ENCODE assay signal across 18 cellular contexts in the genomic region with DNA sequence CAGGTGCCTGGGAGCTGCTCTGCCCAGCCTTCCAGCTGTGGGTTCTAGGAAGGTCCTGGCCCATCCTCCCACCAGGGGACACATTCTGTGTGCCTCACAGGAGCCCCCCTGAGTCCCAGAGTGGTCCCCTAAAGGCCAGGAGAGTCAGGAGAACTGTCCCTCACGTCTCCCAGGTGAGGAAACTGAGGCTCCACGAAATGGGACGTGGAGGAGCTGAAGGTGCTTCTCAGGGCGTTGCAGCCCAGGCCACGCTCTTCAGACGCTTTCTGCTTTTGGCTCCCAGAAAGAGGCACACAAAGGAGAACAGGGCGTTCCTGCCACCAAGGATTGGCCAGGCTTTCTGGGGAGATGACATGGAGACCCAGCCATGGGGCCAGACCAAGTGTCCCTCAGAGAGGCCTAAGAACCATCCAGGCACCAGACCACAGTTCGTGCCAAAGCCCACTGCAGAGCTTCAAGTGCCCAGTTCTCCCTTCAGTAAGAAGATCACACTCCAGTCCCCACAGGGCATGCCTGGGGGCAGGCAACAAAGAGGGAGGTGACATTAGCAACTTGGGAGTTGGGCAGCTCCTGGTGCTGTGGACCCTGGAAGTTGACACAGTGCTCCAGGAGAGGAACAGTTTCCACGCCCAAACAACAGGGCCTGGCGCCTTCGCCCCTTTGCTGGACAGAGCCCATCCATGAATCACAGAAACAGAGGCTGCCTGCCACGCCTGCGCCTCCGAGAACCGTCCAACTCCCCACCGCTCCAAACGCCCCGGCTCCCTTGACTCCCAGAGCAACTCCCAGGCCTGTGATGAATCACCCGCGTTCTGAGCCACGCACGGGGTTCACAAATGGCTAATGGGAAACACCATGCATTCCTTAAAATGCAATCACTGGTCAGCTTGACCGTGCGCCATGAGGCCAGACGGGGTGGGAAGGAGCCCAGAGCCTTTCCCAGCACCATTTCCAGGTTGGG.
"Had no signal": no experiment of that assay in that cellular context is flagged by ENCODE, and none has a peak within 500 bp of the region (broad histone marks: within the 10 kb centered on the region; RNA-seq: fewer than 3 reads in every experiment).

No MANE protein-coding gene starts in this region.

- ATAC-seq: stimulated activated naive B cell treated with anti-CD40 and anti-IgM and Interleukin-4, amounts not matched to agents 10 μg/mL and 1 μg/mL and 100 μg/mL, for 72 hours; WTC11 had no signal

- H3K4me1 ChIP-seq: esophagus squamous epithelium, parathyroid adenoma, tibial nerve had no signal

- H3K9me3 ChIP-seq: esophagus squamous epithelium, tibial nerve had no signal

- H3K36me3 ChIP-seq: esophagus squamous epithelium, tibial nerve had no signal

- H3K27ac ChIP-seq: esophagus squamous epithelium, parathyroid adenoma, tibial nerve had no signal

- H3K4me3 ChIP-seq: esophagus squamous epithelium, tibial nerve had no signal

- H3K27me3 ChIP-seq: tibial nerve had no signal

- DNase-seq: activated CD4-positive, alpha-beta T cell treated with anti-CD3 and anti-CD28 coated beads for 4 hours; activated effector memory CD4-positive, alpha-beta T cell treated with Interleukin-2 at 50 U/mL for 16 hours; activated T-cell treated with anti-CD3 and anti-CD28 coated beads, Interleukin-2, amount 50 U/mL, for 24 hours; amniotic stem cell; caudate nucleus; effector CD4-positive, alpha-beta T cell; esophagus squamous epithelium; hypothalamus; kidney glomerular epithelial cell; midbrain; retina; stimulated activated CD4-positive, alpha-beta T cell treated with anti-CD3 and anti-CD28 coated beads, Interleukin-15, amount 100 ng/mL, for 24 hours; stimulated activated CD4-positive, alpha-beta T cell treated with anti-CD3 and anti-CD28 coated beads, Interleukin-4, amount 100 ng/mL, for 1 hour; stimulated activated naive B cell treated with anti-CD40 and anti-IgM and Interleukin-4, amounts not matched to agents 10 μg/mL and 1 μg/mL and 100 μg/mL, for 72 hours; T-helper 2 cell had no signal
